ENCODE assay signal across 8 cellular contexts in genomic region chr11:110297082-110297725, GRCh38. TPM values are rescaled to one million over a fixed set of nuclear protein-coding genes. Genes with fewer than 3 reads are reported as not detected.
DNase-seq lines count a peak whose midpoint lies in the region; ATAC-seq lines count a peak whose summit lies in the region.

No MANE protein-coding gene starts in this region.

- no peak for DNase-seq in T-helper 2 cell treated with Interferon-gamma antibody and Interleukin-4, amounts not matched to agents 5 μg/mL and 100 μg/mL, for 36 hours (ENCODE audit: low spot score)
- no peak for DNase-seq in T-helper 2 cell
- no peak for DNase-seq in substantia nigra (lab: John Stamatoyannopoulos, UW)

- no peaks in the 10 kb centered on the region for H3K36me3 ChIP-seq in iPS-18a (ENCODE audit: control insufficient read depth, low read depth, low read length)

- peak overlapping the region; percentile 68 for H3K4me3 ChIP-seq in iPS-18a (ENCODE audit: low read length)

- H3K9me3 Mint-ChIP-seq in T-helper 2 cell treated with Interferon-gamma antibody and Interleukin-4, amounts not matched to agents 5 μg/mL and 100 μg/mL, for 36 hours, result no peaks in the 10 kb centered on the region
- no peaks in the 10 kb centered on the region for H3K9me3 Mint-ChIP-seq in activated T-helper 17 cell treated with anti-CD3 and anti-CD28 coated beads, Interleukin-2, amount 50 U/mL, for 72 hours

- no peaks in the 10 kb centered on the region for H3K27me3 ChIP-seq in iPS-18a (ENCODE audit: control insufficient read depth, insufficient read depth, low read length)

- no peak for ATAC-seq in activated T-helper 17 cell treated with anti-CD3 and anti-CD28 coated beads, Interleukin-2, amount 50 U/mL, for 72 hours (replicated peaks)
- ATAC-seq in HG02938 (IDR thresholded peaks at IDR 0.05; ENCODE audit: unreplicated experiment) (no peak), HG03439 (IDR thresholded peaks at IDR 0.05; ENCODE audit: unreplicated experiment) (no peak), HG02642 (IDR thresholded peaks at IDR 0.05; ENCODE audit: poor library complexity, unreplicated experiment) (no peak)

- peak overlapping the region; percentile 44 for H3K9ac ChIP-seq in iPS-18a (ENCODE audit: low read length)

- H3K4me1 Mint-ChIP-seq in T-helper 2 cell treated with Interferon-gamma antibody and Interleukin-4, amounts not matched to agents 5 μg/mL and 100 μg/mL, for 36 hours (ENCODE audit: low read depth), result peaks cover 36% of the 10 kb centered on the region
- H3K4me1 Mint-ChIP-seq in activated T-helper 17 cell treated with anti-CD3 and anti-CD28 coated beads, Interleukin-2, amount 50 U/mL, for 72 hours, result peaks cover 9% of the 10 kb centered on the region

- H3K9me3 ChIP-seq in iPS-18a (ENCODE audit: control insufficient read depth, low read depth, low read length), result no peaks in the 10 kb centered on the region

- H3K27ac ChIP-seq in iPS-18a (ENCODE audit: low read length) (no peak overlapping the region), substantia nigra (ENCODE audit: low read depth, low read length, poor library complexity, severe bottlenecking) (peak overlapping the region; percentile 84)

- H3K4me1 ChIP-seq in iPS-18a (ENCODE audit: control insufficient read depth, low read depth, low read length), result peaks cover 41% of the 10 kb centered on the region

- H3K4me3 Mint-ChIP-seq in T-helper 2 cell treated with Interferon-gamma antibody and Interleukin-4, amounts not matched to agents 5 μg/mL and 100 μg/mL, for 36 hours, result peak overlapping the region; percentile 58
- peak overlapping the region; percentile 54 for H3K4me3 Mint-ChIP-seq in activated T-helper 17 cell treated with anti-CD3 and anti-CD28 coated beads, Interleukin-2, amount 50 U/mL, for 72 hours

- H3K36me3 Mint-ChIP-seq in T-helper 2 cell treated with Interferon-gamma antibody and Interleukin-4, amounts not matched to agents 5 μg/mL and 100 μg/mL, for 36 hours (ENCODE audit: low read depth), result peaks cover 9% of the 10 kb centered on the region
- H3K36me3 Mint-ChIP-seq in activated T-helper 17 cell treated with anti-CD3 and anti-CD28 coated beads, Interleukin-2, amount 50 U/mL, for 72 hours (ENCODE audit: low read depth), result peaks cover 31% of the 10 kb centered on the region

- no peak overlapping the region for H3K27ac Mint-ChIP-seq in T-helper 2 cell treated with Interferon-gamma antibody and Interleukin-4, amounts not matched to agents 5 μg/mL and 100 μg/mL, for 36 hours
- peak overlapping the region; percentile 42 for H3K27ac Mint-ChIP-seq in activated T-helper 17 cell treated with anti-CD3 and anti-CD28 coated beads, Interleukin-2, amount 50 U/mL, for 72 hours

- no peaks in the 10 kb centered on the region for H3K27me3 Mint-ChIP-seq in T-helper 2 cell treated with Interferon-gamma antibody and Interleukin-4, amounts not matched to agents 5 μg/mL and 100 μg/mL, for 36 hours (ENCODE audit: low read depth)
- H3K27me3 Mint-ChIP-seq in activated T-helper 17 cell treated with anti-CD3 and anti-CD28 coated beads, Interleukin-2, amount 50 U/mL, for 72 hours, result no peaks in the 10 kb centered on the region

RNA-seq across cellular contexts. Expression of gene RDX, which starts 0.8 kb away (rescaled TPM):
- total RNA-seq in activated T-helper 17 cell treated with anti-CD3 and anti-CD28 coated beads, Interleukin-2, amount 50 U/mL, for 72 hours, result 10 to 100 TPM; 83.2 to 95.6 TPM
